ENCODE assay signal across 1 cellular context in the genomic region with DNA sequence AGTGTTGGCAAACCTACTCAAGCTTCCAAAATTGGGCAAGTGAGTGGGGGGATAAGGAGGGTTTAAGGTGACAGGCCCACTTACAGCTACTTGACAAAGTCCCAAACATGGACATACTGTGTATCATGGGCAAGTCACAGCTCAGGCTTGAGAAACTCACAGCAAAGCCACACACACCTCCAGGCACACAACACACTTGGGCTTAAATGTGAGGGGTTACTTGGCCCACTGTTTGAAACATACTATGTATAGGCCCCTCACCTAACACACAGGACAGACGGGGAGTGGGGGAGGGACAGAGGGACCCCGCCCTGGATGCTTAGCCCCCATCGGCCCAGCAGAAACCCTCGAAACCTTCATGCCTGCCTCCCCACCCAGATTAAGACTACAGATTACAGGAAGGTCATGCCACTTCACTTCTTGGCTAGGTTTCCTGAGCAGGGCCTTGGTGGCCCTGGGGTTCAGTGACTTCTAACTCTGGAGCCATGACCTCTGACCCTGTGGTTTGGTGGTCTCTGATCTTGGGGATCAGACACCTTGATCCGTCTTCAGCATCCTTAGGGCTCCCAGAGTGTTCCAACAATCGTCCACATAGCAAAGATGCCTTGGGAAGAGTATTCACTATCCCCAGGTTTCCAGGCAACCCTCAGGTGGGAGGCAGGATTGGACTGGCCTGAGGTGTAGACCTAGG.
A peak's percentile ranks its signal among the peaks of the same experiment; 100 is the strongest.
TF ChIP-seq lines count a peak whose summit lies in the region.

No MANE protein-coding gene starts in this region.

TF ChIP-seq in HEK293, 187 proteins besides CTCF, POLR2A, EP300 and RAD21:
- peak; percentile 71; the same call in 1 of the 2 replicates for TF ChIP-seq PRDM4 (tag by site-specific recombination; IDR thresholded peaks at IDR 0.05)
- no peak for TF ChIP-seq ZNF549 (tag by site-specific recombination; IDR thresholded peaks at IDR 0.05)
- TF ChIP-seq ZNF48 (tag by site-specific recombination; IDR thresholded peaks at IDR 0.05) = no peak
- 0 out of 2 replicates have a peak, but pooled peaks have one; percentile 0 for TF ChIP-seq ZEB2 (tag by site-specific recombination; IDR thresholded peaks at IDR 0.05)
- TF ChIP-seq ZNF600 (tag by site-specific recombination; IDR thresholded peaks at IDR 0.05) = 0 out of 2 replicates have a peak, but pooled peaks have one; percentile 12
